In genomic region chrX:23952984-23953907, GRCh38 we compare ENCODE assay signal across 9 cellular contexts. TPM values are rescaled to one million over a fixed set of nuclear protein-coding genes. Genes with fewer than 3 reads are reported as not detected.
DNase-seq lines count a peak whose midpoint lies in the region; ATAC-seq, FAIRE-seq and TF ChIP-seq lines count a peak whose summit lies in the region.
"Had no signal": no experiment of that assay in that cellular context is flagged by ENCODE, and none has a peak within 500 bp of the region (broad histone marks: within the 10 kb centered on the region; RNA-seq: fewer than 3 reads in every experiment).

No MANE protein-coding gene starts in this region.

- peak overlapping the region; percentile 61 to 93 (median 88) for H3K27ac Mint-ChIP-seq in CD4-positive, alpha-beta memory T cell
- peak overlapping the region; percentile 46 for H3K27ac Mint-ChIP-seq in chondrocyte (ENCODE audit: unreplicated experiment)

- H3K27me3 ChIP-seq in CD4-positive, alpha-beta memory T cell (ENCODE audit: insufficient read depth, low read length), result no peaks in the 10 kb centered on the region
- H3K27me3 ChIP-seq in spleen (replicated peaks in 1 of 7) (no peaks in the 10 kb centered on the region), WERI-Rb-1 (ENCODE audit: insufficient read depth, low read depth, severe bottlenecking) (peaks cover 5% of the 10 kb centered on the region)

- H3K9me3 ChIP-seq in CD4-positive, alpha-beta memory T cell (ENCODE audit: control insufficient read depth in 1 of 2, low read length in 2 of 2), result no peaks in the 10 kb centered on the region
- H3K9me3 ChIP-seq in spleen (no peaks in the 10 kb centered on the region), WERI-Rb-1 (ENCODE audit: severe bottlenecking) (no peaks in the 10 kb centered on the region)

- H3K4me3 ChIP-seq in CD4-positive, alpha-beta memory T cell (ENCODE audit: low read length in 2 of 2), result peak overlapping the region in 1 of 2 donors; percentile 50
- H3K4me3 ChIP-seq in spleen (peak overlapping the region in 3 of 8 donors; percentile 6 to 51 (median 9)), WERI-Rb-1 (ENCODE audit: low read depth, low read length) (no peak overlapping the region)

- ATAC-seq in GM19452 (IDR thresholded peaks at IDR 0.05; ENCODE audit: unreplicated experiment) (peak; percentile 95), HG03442 (IDR thresholded peaks at IDR 0.05; ENCODE audit: unreplicated experiment) (peak; percentile 95)

- TF ChIP-seq CTCF in chondrocyte (IDR thresholded peaks at IDR 0.05) (no peak), spleen (IDR thresholded peaks at IDR 0.05 in 8 of 11, conservative IDR thresholded peaks at IDR 0.05 in 3 of 11) (no peak), WERI-Rb-1 (IDR thresholded peaks at IDR 0.05; ENCODE audit: low read depth, low read length) (no peak)

- no peaks in the 10 kb centered on the region for H3K27me3 Mint-ChIP-seq in CD4-positive, alpha-beta memory T cell
- H3K27me3 Mint-ChIP-seq in chondrocyte (ENCODE audit: low read depth), result no peaks in the 10 kb centered on the region

- no peaks in the 10 kb centered on the region for H3K36me3 Mint-ChIP-seq in CD4-positive, alpha-beta memory T cell
- H3K36me3 Mint-ChIP-seq in chondrocyte (ENCODE audit: low read depth), result no peaks in the 10 kb centered on the region

- no peaks in the 10 kb centered on the region for H3K9me3 Mint-ChIP-seq in CD4-positive, alpha-beta memory T cell
- no peaks in the 10 kb centered on the region for H3K9me3 Mint-ChIP-seq in chondrocyte (ENCODE audit: low read depth)

- CTCF ChIA-PET in CD4-positive, alpha-beta memory T cell (lab: Charles Lee; ENCODE audit: partially characterized antibody), result interaction anchor here (0.6 to 2.1 kb wide), 4 partner anchors 45 to 101 kb away, joined by 3 to 9 read pairs (median 6); partner anchors contain the start of gene EIF2S3

- peak; percentile 42 to 59 (median 52) for DNase-seq in CD4-positive, alpha-beta memory T cell
- peak in 4 of 5 donors; percentile 4 to 82 (median 10) for DNase-seq in T-helper 1 cell
- DNase-seq in chondrocyte (ENCODE audit: low spot score), result no peak
- no peak for DNase-seq in spleen
- DNase-seq in WERI-Rb-1, result no peak
- DNase-seq in RCC 7860 (ENCODE audit: low spot score), result no peak

- peak overlapping the region; percentile 72 to 88 (median 85) for H3K4me3 Mint-ChIP-seq in CD4-positive, alpha-beta memory T cell
- peak overlapping the region; percentile 56 for H3K4me3 Mint-ChIP-seq in chondrocyte (ENCODE audit: unreplicated experiment)

- intact Hi-C loops in CD4-positive, alpha-beta memory T cell (cut with micrococcal nuclease), result loop anchor here (1.0 kb wide), 3 partner anchors 22 to 72 kb away; partner anchors contain the start of gene CXorf58
- intact Hi-C loops in spleen (cut with DNase I; ENCODE audit: low total_unique reads), result no loop called here

- peaks cover 3 to 34% (median 9%) of the 10 kb centered on the region in 4 donors for H3K4me1 Mint-ChIP-seq in CD4-positive, alpha-beta memory T cell
- H3K4me1 Mint-ChIP-seq in chondrocyte (ENCODE audit: low read depth), result peaks cover 11% of the 10 kb centered on the region

- POLR2A ChIA-PET in CD4-positive, alpha-beta memory T cell (lab: Charles Lee; ENCODE audit: partially characterized antibody), result interaction anchor here (0.6 to 2.5 kb wide), 11 partner anchors 10 to 210 kb away, joined by 3 to 17 read pairs (median 4); partner anchors contain the start of genes ACOT9, EIF2S3 and SAT1

- no peaks in the 10 kb centered on the region for H3K36me3 ChIP-seq in CD4-positive, alpha-beta memory T cell (ENCODE audit: insufficient read depth, low read length)
- H3K36me3 ChIP-seq in spleen (no peaks in the 10 kb centered on the region), WERI-Rb-1 (no peaks in the 10 kb centered on the region)

- no peak for TF ChIP-seq POLR2A in spleen (IDR thresholded peaks at IDR 0.05)

- FAIRE-seq in RCC 7860 (lab: Jason Lieb, UNC), result no peak

- H3K27ac ChIP-seq in CD4-positive, alpha-beta memory T cell (ENCODE audit: low read depth, low read length), result peak overlapping the region; percentile 64
- H3K27ac ChIP-seq in spleen, result peak overlapping the region; percentile 44 to 88 (median 77)
- no peak overlapping the region for H3K27ac ChIP-seq in WERI-Rb-1
- H3K27ac ChIP-seq: epithelial cell of prostate had no signal

- WGBS in spleen, 5 donors, result 13 to 34% (median 22%) methylated on average over 9 of the region's 9 CpGs

- peaks cover 20% of the 10 kb centered on the region for H3K4me1 ChIP-seq in CD4-positive, alpha-beta memory T cell (ENCODE audit: insufficient read depth, low read length)
- H3K4me1 ChIP-seq in spleen, result peaks cover 0 to 18% (median 0%) of the 10 kb centered on the region in 6 donors

RNA-seq across cellular contexts. Expression of gene CXorf58, which starts 45.4 kb away (rescaled TPM):
- not detected for total RNA-seq in CD4-positive, alpha-beta memory T cell
- under 1 TPM in 1 of 2 donors, not detected in 1; 0.14 TPM for polyA plus RNA-seq in CD4-positive, alpha-beta memory T cell
- total RNA-seq in chondrocyte (0.30 TPM in 1 of 3 replicates, not detected in the others), spleen (under 1 TPM in 2 of 7 donors, not detected in 5; 0.36 to 0.92 TPM)
- under 1 TPM; 0.04 to 0.16 (median 0.06) TPM for polyA plus RNA-seq in spleen

RNA-seq across cellular contexts. Expression of gene APOO, which starts 45.5 kb away (rescaled TPM):
- total RNA-seq in CD4-positive, alpha-beta memory T cell, result 1 to 10 TPM; 5.1 to 7.9 TPM
- polyA plus RNA-seq in CD4-positive, alpha-beta memory T cell, result 10 to 100 TPM; 18.4 to 18.9 TPM
- 29.1 to 46.3 TPM (median 30.1 TPM) in 3 replicates for total RNA-seq in chondrocyte
- total RNA-seq in spleen, result 10 to 100 TPM in 6 of 7 donors, 1 to 10 TPM in 1; 5.8 to 18.0 (median 11.2) TPM
- polyA plus RNA-seq in spleen, result 10 to 100 TPM; 10.2 to 14.5 (median 12.7) TPM

Comparison
In these comparisons a context has a peak if more than half of its experiments do, and no peak if none do; other contexts are left out.
1. DNase-seq: peak in CD4-positive, alpha-beta memory T cell (5 of 5) and T-helper 1 cell (4 of 5); none in chondrocyte (single experiment), spleen (single experiment), WERI-Rb-1 (single experiment) and RCC 7860 (single experiment).